In genomic region chr19:6109947-6110346, GRCh38 we compare ENCODE assay signal across 8 cellular contexts. TPM values are rescaled to one million over a fixed set of nuclear protein-coding genes. Genes with fewer than 3 reads are reported as not detected.
A peak's percentile ranks its signal among the peaks of the same experiment; 100 is the strongest.
DNase-seq lines count a peak whose midpoint lies in the region; ATAC-seq, FAIRE-seq and TF ChIP-seq lines count a peak whose summit lies in the region.

No MANE protein-coding gene starts in this region.

- H3K36me3 ChIP-seq in CD4-positive, CD25-positive, alpha-beta regulatory T cell (ENCODE audit: control insufficient read depth, insufficient read depth, low read length): no peaks in the 10 kb centered on the region
- H3K36me3 ChIP-seq in MM.1S (replicated peaks; ENCODE audit: insufficient read depth, low read length) (no peaks in the 10 kb centered on the region), H1 (ENCODE audit: control insufficient read depth in 2 of 4, insufficient read depth in 4 of 4, low read length in 3 of 4) (no peaks in the 10 kb centered on the region), neural cell (ENCODE audit: insufficient read depth, low read length) (no peaks in the 10 kb centered on the region)

- no peak for TF ChIP-seq CTCF in MM.1S (IDR thresholded peaks at IDR 0.05; ENCODE audit: low read length)
- no peak for TF ChIP-seq CTCF in H1 (IDR thresholded peaks at IDR 0.05; ENCODE audit: control extremely low read depth in 1 of 3, insufficient read depth in 1 of 3, low read depth in 1 of 3, low read length in 3 of 3)
- no peak for TF ChIP-seq CTCF in neural cell (IDR thresholded peaks at IDR 0.05; ENCODE audit: poor library complexity, severe bottlenecking)

- POLR2A ChIA-PET in H1 (lab: Charles Lee; ENCODE audit: partially characterized antibody): no interaction called here

- H2AFZ ChIP-seq in MM.1S (ENCODE audit: low read length): peak overlapping the region; percentile 19; the same call in 1 of the 2 replicates
- no peak overlapping the region for H2AFZ ChIP-seq in H1 (ENCODE audit: low read length)
- H2AFZ ChIP-seq in neural cell (ENCODE audit: low read depth, low read length): no peak overlapping the region

- no peak overlapping the region for H2BK20ac ChIP-seq in H1 (ENCODE audit: low read length)

- H3K4me3 Mint-ChIP-seq in CD4-positive, CD25-positive, alpha-beta regulatory T cell: peak overlapping the region; percentile 85 to 97 (median 93)

- no peak overlapping the region for H3K4ac ChIP-seq in H1 (replicated peaks; ENCODE audit: insufficient read length, low read depth, low read length)

- peak overlapping the region; percentile 57 for H3K4me3 ChIP-seq in CD4-positive, CD25-positive, alpha-beta regulatory T cell (ENCODE audit: low read depth, low read length)
- peak overlapping the region; percentile 26; the same call in 1 of the 2 replicates for H3K4me3 ChIP-seq in MM.1S (ENCODE audit: low read length)
- H3K4me3 ChIP-seq in H1 (ENCODE audit: extremely low read depth in 1 of 4, insufficient read depth in 2 of 4, low read depth in 3 of 4, low read length in 4 of 4): peak overlapping the region; percentile 43 to 86 (median 60)
- H3K4me3 ChIP-seq in neural cell (ENCODE audit: low read length): peak overlapping the region; percentile 67

- TF ChIP-seq POLR2A in H1 (IDR thresholded peaks at IDR 0.05; ENCODE audit: control extremely low read depth in 1 of 2, low read depth in 2 of 2, low read length in 2 of 2): no peak

- no peak overlapping the region for H3K14ac ChIP-seq in H1 (ENCODE audit: insufficient read length)

- no peak overlapping the region for H2AK5ac ChIP-seq in H1 (ENCODE audit: low read depth, low read length)

- H3K27ac Mint-ChIP-seq in CD4-positive, CD25-positive, alpha-beta regulatory T cell: peak overlapping the region in 2 of 3 donors; percentile 89 to 90

- H4K91ac ChIP-seq in H1 (replicated peaks; ENCODE audit: insufficient read length, low read length): no peak overlapping the region

- no peak overlapping the region for H2BK12ac ChIP-seq in H1 (ENCODE audit: low read depth, low read length)

- no peaks in the 10 kb centered on the region for H3K36me3 Mint-ChIP-seq in CD4-positive, CD25-positive, alpha-beta regulatory T cell

- no peak overlapping the region for H3K27ac ChIP-seq in CD4-positive, CD25-positive, alpha-beta regulatory T cell (ENCODE audit: insufficient read depth, low read length, poor library complexity, severe bottlenecking)
- H3K27ac ChIP-seq in MM.1S (ENCODE audit: low read length) (no peak overlapping the region), H1 (ENCODE audit: low read depth, low read length) (no peak overlapping the region), neural cell (ENCODE audit: low read length) (no peak overlapping the region)

- H3K79me2 ChIP-seq in MM.1S (ENCODE audit: low read length) (no peaks in the 10 kb centered on the region), H1 (ENCODE audit: control insufficient read depth in 1 of 2, insufficient read depth in 2 of 2, low read length in 2 of 2) (no peaks in the 10 kb centered on the region), neural cell (replicated peaks; ENCODE audit: insufficient read depth, low read length) (no peaks in the 10 kb centered on the region)

- peaks cover 9 to 36% (median 22%) of the 10 kb centered on the region in 4 donors for H3K4me1 Mint-ChIP-seq in CD4-positive, CD25-positive, alpha-beta regulatory T cell

- H4K20me1 ChIP-seq in MM.1S (ENCODE audit: insufficient read depth, low read length): no peaks in the 10 kb centered on the region
- peaks cover 0 to 3% of the 10 kb centered on the region in 2 experiments for H4K20me1 ChIP-seq in H1 (replicated peaks in 1 of 2; ENCODE audit: control insufficient read depth in 1 of 2, insufficient read depth in 2 of 2, low read length in 2 of 2)
- H4K20me1 ChIP-seq in neural cell (ENCODE audit: insufficient read depth): no peaks in the 10 kb centered on the region

- H3K9me2 ChIP-seq in MM.1S (replicated peaks; ENCODE audit: insufficient read depth, low read length): no peaks in the 10 kb centered on the region
- H3K9me2 ChIP-seq in neural cell (ENCODE audit: insufficient read depth, low read length): no peaks in the 10 kb centered on the region

- H3K23me2 ChIP-seq in H1 (ENCODE audit: low read depth, low read length): peaks cover 8% of the 10 kb centered on the region

- peaks cover 14% of the 10 kb centered on the region for H3K4me1 ChIP-seq in CD4-positive, CD25-positive, alpha-beta regulatory T cell (ENCODE audit: control insufficient read depth, insufficient read depth, low read length, poor library complexity, severe bottlenecking)
- no peaks in the 10 kb centered on the region for H3K4me1 ChIP-seq in MM.1S (ENCODE audit: low read length)
- H3K4me1 ChIP-seq in H1 (replicated peaks in 1 of 4; ENCODE audit: control insufficient read depth in 3 of 4, insufficient read depth in 4 of 4, low read length in 3 of 4): no peaks in the 10 kb centered on the region; a peak in 2 of 7 replicates

- H2BK15ac ChIP-seq in H1 (ENCODE audit: low read length): no peak overlapping the region

- 2% methylated on average over 29 of the region's 38 CpGs; no CpG with 5 or more reads in 1 of the 2 experiments for WGBS in H1 (ENCODE audit: extremely low coverage in 1 of 2, insufficient coverage in 1 of 2, insufficient read length in 1 of 2, insufficient replicate concordance in 2 of 2, low coverage in 1 of 2, low lambda C conversion rate in 2 of 2, missing lambda C conversion rate in 1 of 2), 2 experiments

- peaks cover 3% of the 10 kb centered on the region for H3K27me3 ChIP-seq in CD4-positive, CD25-positive, alpha-beta regulatory T cell (ENCODE audit: control insufficient read depth, insufficient read depth, low read length)
- H3K27me3 ChIP-seq in MM.1S (replicated peaks; ENCODE audit: insufficient read depth, low read length) (peaks cover 66% of the 10 kb centered on the region), H1 (replicated peaks in 1 of 4; ENCODE audit: control insufficient read depth in 3 of 4, extremely low read depth in 1 of 4, insufficient read depth in 3 of 4, low read length in 3 of 4) (peaks cover 11 to 26% (median 22%) of the 10 kb centered on the region in 4 experiments), neural cell (ENCODE audit: insufficient read depth, low read depth, low read length) (peaks cover 16% of the 10 kb centered on the region)

- H3K4me2 ChIP-seq in MM.1S (ENCODE audit: low read depth, low read length) (peak overlapping the region; percentile 46; the same call in 1 of the 2 replicates), H1 (ENCODE audit: insufficient read depth in 1 of 2, low read depth in 2 of 2, low read length in 2 of 2) (peak overlapping the region; percentile 83 to 94), neural cell (ENCODE audit: low read length) (peak overlapping the region; percentile 78)

- H4K8ac ChIP-seq in H1 (ENCODE audit: extremely low read depth, insufficient read depth, low read length): no peak overlapping the region

- no peak overlapping the region for H2BK120ac ChIP-seq in H1 (replicated peaks; ENCODE audit: low read depth, low read length)

- no peak overlapping the region for H4K5ac ChIP-seq in H1 (ENCODE audit: insufficient read length, low read depth, low read length)

- CTCF ChIA-PET in H1 (lab: Charles Lee; ENCODE audit: partially characterized antibody): no interaction called here

- no peak overlapping the region for H3K23ac ChIP-seq in H1 (ENCODE audit: insufficient read length)

- H3K18ac ChIP-seq in H1 (ENCODE audit: extremely low read depth, low read length): no peak overlapping the region

- TF ChIP-seq RAD21 in H1 (IDR thresholded peaks at IDR 0.05 in 1 of 2, conservative IDR thresholded peaks at IDR 0.05 in 1 of 2; ENCODE audit: low read depth in 2 of 2, low read length in 2 of 2) (no peak), neural cell (conservative IDR thresholded peaks at IDR 0.05) (no peak)

- FAIRE-seq in H1 (lab: Jason Lieb, UNC): no peak

- DNase-seq in CD4-positive, CD25-positive, alpha-beta regulatory T cell: no peak
- DNase-seq in MM.1S: no peak
- no peak for DNase-seq in H1 (ENCODE audit: low read depth in 1 of 2, low spot score in 2 of 2)
- no peak for DNase-seq in AG08396 (ENCODE audit: low spot score)

- H3F3A ChIP-seq in MM.1S (ENCODE audit: insufficient read depth, low read length) (0 out of 2 replicates have a peak, but pooled peaks cover 2% of the 10 kb centered on the region), neural cell (ENCODE audit: insufficient read depth, low read length, poor library complexity, severe bottlenecking) (peaks cover 3% of the 10 kb centered on the region)

- H3K27me3 Mint-ChIP-seq in CD4-positive, CD25-positive, alpha-beta regulatory T cell: peaks cover 27% of the 10 kb centered on the region

- H3K9me3 Mint-ChIP-seq in CD4-positive, CD25-positive, alpha-beta regulatory T cell: peaks cover 0 to 4% (median 0%) of the 10 kb centered on the region in 7 donors

- H3K9ac ChIP-seq in MM.1S (ENCODE audit: low read length) (peak overlapping the region; percentile 34; the same call in 1 of the 2 replicates), H1 (replicated peaks in 1 of 4; ENCODE audit: extremely low read depth in 1 of 4, low read depth in 3 of 4, low read length in 3 of 4) (no peak overlapping the region), neural cell (ENCODE audit: low read length) (peak overlapping the region; percentile 31)

- H3K56ac ChIP-seq in H1 (replicated peaks; ENCODE audit: insufficient read length, low read depth, low read length): no peak overlapping the region

- no peaks in the 10 kb centered on the region for H3K9me3 ChIP-seq in CD4-positive, CD25-positive, alpha-beta regulatory T cell (ENCODE audit: control insufficient read depth in 2 of 2, low read length in 2 of 2)
- H3K9me3 ChIP-seq in MM.1S (replicated peaks; ENCODE audit: insufficient read depth, low read length) (no peaks in the 10 kb centered on the region), H1 (ENCODE audit: insufficient read depth in 2 of 2, low read depth in 1 of 2, low read length in 1 of 2) (no peaks in the 10 kb centered on the region), neural cell (ENCODE audit: low read length) (no peaks in the 10 kb centered on the region)

- no peaks in the 10 kb centered on the region for H3K79me1 ChIP-seq in H1 (ENCODE audit: low read depth, low read length)

- no peak overlapping the region for H2BK5ac ChIP-seq in H1 (ENCODE audit: low read depth, low read length)

- no peak for TF ChIP-seq EP300 in H1 (IDR thresholded peaks at IDR 0.05; ENCODE audit: borderline replicate concordance in 1 of 2, low read depth in 2 of 2, low read length in 2 of 2)
- no peak for TF ChIP-seq EP300 in neural cell (conservative IDR thresholded peaks at IDR 0.05; ENCODE audit: poor library complexity, severe bottlenecking)

- ATAC-seq in CD4-positive, CD25-positive, alpha-beta regulatory T cell (ENCODE audit: low read depth in 2 of 2): no peak
- no peak for ATAC-seq in HG03175 (IDR thresholded peaks at IDR 0.05; ENCODE audit: unreplicated experiment)
- no peak for ATAC-seq in GM18519 (IDR thresholded peaks at IDR 0.05; ENCODE audit: low FRiP score, unreplicated experiment)
- ATAC-seq in GM19035 (IDR thresholded peaks at IDR 0.05; ENCODE audit: unreplicated experiment): no peak

RNA-seq across cellular contexts. Expression of gene RFX2, which starts 0.4 kb away (rescaled TPM):
- total RNA-seq in CD4-positive, CD25-positive, alpha-beta regulatory T cell: 3.3 TPM
- polyA plus RNA-seq in CD4-positive, CD25-positive, alpha-beta regulatory T cell: 1 to 10 TPM; 1.3 to 3.0 (median 1.9) TPM
- 4.8 and 5.5 TPM in 2 replicates for total RNA-seq in H1 (2021; fragmentation: NEBNext Ultra II Directional; extraction: Animal tissue kit (Norgen Biotek cat#: 25700))
- polyA plus RNA-seq in H1 (2011; rRNA removed) (5.3 and 5.9 TPM in 2 replicates), neural cell (0.69 and 5.8 TPM in 2 replicates)
- 5.6 TPM for polyA plus RNA-seq in H1 (2011; cell fraction: cytosol; rRNA removed)
- 7.7 TPM for polyA plus RNA-seq in H1 (2011; cell fraction: nucleus; rRNA removed)
- 1.8 to 4.5 TPM (median 3.3 TPM) in 4 replicates for polyA plus RNA-seq in H1 (2012, experiment 1 of 2)
- 3.1 TPM for polyA plus RNA-seq in H1 (2012, experiment 2 of 2)
- 2.8 TPM for polyA plus RNA-seq in H1 (2013, experiment 1 of 2)
- 3.4 TPM for polyA plus RNA-seq in H1 (2013, experiment 2 of 2)
- polyA minus RNA-seq in H1 (2011; rRNA and poly(A)+ RNA removed): 5.0 and 6.5 TPM in 2 replicates
- polyA minus RNA-seq in H1 (2011; cell fraction: cytosol; rRNA and poly(A)+ RNA removed): 7.0 TPM
- polyA minus RNA-seq in H1 (2011; cell fraction: nucleus; rRNA and poly(A)+ RNA removed): 9.9 TPM
- polyA minus RNA-seq in neural cell: 3.6 and 4.1 TPM in 2 replicates

RNA-seq across cellular contexts. Expression of gene ACSBG2, which starts 25.5 kb away (rescaled TPM):
- total RNA-seq in CD4-positive, CD25-positive, alpha-beta regulatory T cell: not detected
- not detected for polyA plus RNA-seq in CD4-positive, CD25-positive, alpha-beta regulatory T cell
- total RNA-seq in H1 (2021; fragmentation: NEBNext Ultra II Directional; extraction: Animal tissue kit (Norgen Biotek cat#: 25700)): not detected in 2 replicates
- not detected in 2 replicates for polyA plus RNA-seq in H1 (2011; rRNA removed)
- polyA plus RNA-seq in H1 (2011; cell fraction: cytosol; rRNA removed): not detected
- not detected for polyA plus RNA-seq in H1 (2011; cell fraction: nucleus; rRNA removed)
- not detected in 4 replicates for polyA plus RNA-seq in H1 (2012, experiment 1 of 2)
- polyA plus RNA-seq in H1 (2012, experiment 2 of 2): not detected
- 0.02 TPM for polyA plus RNA-seq in H1 (2013, experiment 1 of 2)
- not detected for polyA plus RNA-seq in H1 (2013, experiment 2 of 2)
- polyA minus RNA-seq in H1 (2011; rRNA and poly(A)+ RNA removed): not detected in 2 replicates
- polyA minus RNA-seq in H1 (2011; cell fraction: cytosol; rRNA and poly(A)+ RNA removed): not detected
- not detected for polyA minus RNA-seq in H1 (2011; cell fraction: nucleus; rRNA and poly(A)+ RNA removed)
- not detected in 2 replicates for polyA plus RNA-seq in neural cell
- polyA minus RNA-seq in neural cell: not detected in 2 replicates

Comparison
In these comparisons a context has a peak if more than half of its experiments do, and no peak if none do; other contexts are left out.
1. H3K9ac ChIP-seq: peak in MM.1S (single experiment) and neural cell (single experiment); none in H1 (0 of 4).
2. Peak in every context shown above with its lines, with median percentiles within 50 percentile points of each other: H3K4me3 ChIP-seq and H3K4me2 ChIP-seq.